In the genomic region with DNA sequence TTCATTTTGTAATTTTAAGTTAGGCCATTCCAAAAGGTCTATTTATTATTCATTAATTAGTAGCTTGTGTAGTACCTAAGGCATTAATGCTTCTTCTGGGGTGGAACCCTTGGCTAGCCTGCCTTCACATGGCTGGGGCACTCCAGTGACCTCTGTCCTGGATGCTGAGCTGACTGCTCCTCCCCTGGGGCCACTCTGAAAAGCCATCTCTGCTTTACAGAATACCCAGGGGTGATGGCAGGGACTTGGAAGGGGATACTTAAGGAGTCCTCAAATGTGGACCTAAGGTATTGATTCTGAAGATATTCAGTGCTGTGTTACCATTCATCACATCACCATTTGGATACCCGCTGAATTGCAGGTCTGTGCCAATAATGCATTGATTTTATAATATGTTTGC, we compare ENCODE assay signal across 21 cellular contexts.
"Had no signal": no experiment of that assay in that cellular context is flagged by ENCODE, and none has a peak within 500 bp of the region (broad histone marks: within the 10 kb centered on the region; RNA-seq: fewer than 3 reads in every experiment).

No MANE protein-coding gene starts in this region.

- H3K4me3 ChIP-seq: dorsolateral prefrontal cortex, gastroesophageal sphincter, heart left ventricle, hepatocyte, lower lobe of right lung, ovary, psoas muscle, sigmoid colon, stomach, testis, tibial artery had no signal

- H3K36me3 ChIP-seq: gastroesophageal sphincter, heart left ventricle, lower lobe of right lung, ovary, sigmoid colon, stomach, tibial artery had no signal

- ATAC-seq: gastroesophageal sphincter, heart left ventricle, left colon, left ventricle myocardium superior, lower lobe of right lung, natural killer cell, right cardiac atrium had no signal

- DNase-seq: dorsolateral prefrontal cortex; effector CD4-positive, alpha-beta T cell; foreskin fibroblast; heart left ventricle; left colon; left ventricle myocardium superior; lower lobe of right lung; natural killer cell; occipital lobe; ovary; posterior cingulate gyrus; psoas muscle; right cardiac atrium; sigmoid colon; stimulated activated CD4-positive, alpha-beta T cell treated with anti-CD3 and anti-CD28 coated beads, Interleukin-4, amount 100 ng/mL, for 24 hours; stimulated activated naive CD4-positive, alpha-beta T cell treated with Interleukin-2 at 50 U/mL for 16 hours; stomach; testis; tibial artery had no signal

- H3K9me3 ChIP-seq: lower lobe of right lung, ovary, psoas muscle, testis had no signal

- H2AFZ ChIP-seq: hepatocyte had no signal

- H3K27me3 ChIP-seq: dorsolateral prefrontal cortex, ovary, sigmoid colon, testis had no signal

- H3K4me1 ChIP-seq: gastroesophageal sphincter, heart left ventricle, lower lobe of right lung, psoas muscle, sigmoid colon, stomach, testis, tibial artery had no signal

- H3K27ac ChIP-seq: dorsolateral prefrontal cortex, gastroesophageal sphincter, heart left ventricle, hepatocyte, lower lobe of right lung, ovary, psoas muscle, sigmoid colon, stomach, testis, tibial artery had no signal

- H3K79me2 ChIP-seq: hepatocyte had no signal

- H3K4me2 ChIP-seq: hepatocyte had no signal
